34 cellular contexts compared by ENCODE assay signal in genomic region chr20:54170963-54171362, GRCh38. TPM values are rescaled to one million over a fixed set of nuclear protein-coding genes. Genes with fewer than 3 reads are reported as not detected.
"Had no signal": no experiment of that assay in that cellular context is flagged by ENCODE, and none has a peak within 500 bp of the region (broad histone marks: within the 10 kb centered on the region; RNA-seq: fewer than 3 reads in every experiment).

No MANE protein-coding gene starts in this region.

- H3K27ac Mint-ChIP-seq: activated CD4-positive, alpha-beta memory T cell treated with anti-CD3 and anti-CD28 coated beads, Interleukin-2, amount 10 ng/mL, durations not matched to agents 7 days and 5 days; activated CD4-positive, alpha-beta T cell treated with anti-CD3 and anti-CD28 coated beads, Interleukin-2, amount 10 ng/mL, durations not matched to agents 7 days and 5 days; activated naive CD4-positive, alpha-beta T cell treated with anti-CD3 and anti-CD28 coated beads, Interleukin-2, amount 10 ng/mL, durations not matched to agents 7 days and 5 days; activated naive CD4-positive, alpha-beta T cell treated with anti-CD3 and anti-CD28 coated beads, Interleukin-2, amount 50 U/mL, for 72 hours; activated naive CD8-positive, alpha-beta T cell treated with anti-CD3 and anti-CD28 coated beads, Interleukin-2, amount 10 ng/mL, durations not matched to agents 7 days and 5 days; activated T-helper 2 cell treated with anti-CD3 and anti-CD28 coated beads, Interferon-gamma antibody, Interleukin-2, Interleukin-4, amounts not matched to agents 10 μg/mL and 5 μg/mL and 100 μg/mL, durations not matched to agents 14 hours and 24 hours and 36 hours; brain; dendritic cell treated with granulocyte-macrophage colony-stimulating factor and Interleukin-4, amounts not matched to agents 40 ng/mL and 50 ng/mL, for 4 days; endodermal cell; WTC11 had no signal

- FAIRE-seq: bronchial epithelial cell, TTC549 had no signal

- H3K36me3 ChIP-seq: ascending aorta, esophagus muscularis mucosa, gastrocnemius medialis, heart left ventricle had no signal

- H3K4me3 Mint-ChIP-seq: activated CD4-positive, alpha-beta memory T cell treated with anti-CD3 and anti-CD28 coated beads, Interleukin-2, amount 10 ng/mL, durations not matched to agents 7 days and 5 days; activated CD4-positive, alpha-beta T cell treated with anti-CD3 and anti-CD28 coated beads, Interleukin-2, amount 10 ng/mL, durations not matched to agents 7 days and 5 days; activated naive CD4-positive, alpha-beta T cell treated with anti-CD3 and anti-CD28 coated beads, Interleukin-2, amount 10 ng/mL, durations not matched to agents 7 days and 5 days; activated naive CD8-positive, alpha-beta T cell treated with anti-CD3 and anti-CD28 coated beads, Interleukin-2, amount 10 ng/mL, durations not matched to agents 7 days and 5 days; activated T-cell treated with anti-CD3 and anti-CD28 coated beads, Interleukin-2, amount 50 U/mL, for 4 hours; central memory CD8-positive, alpha-beta T cell; dendritic cell treated with granulocyte-macrophage colony-stimulating factor and Interleukin-4, amounts not matched to agents 40 ng/mL and 50 ng/mL, for 4 days; endodermal cell; WTC11 had no signal

- H3K36me3 Mint-ChIP-seq: activated naive CD4-positive, alpha-beta T cell treated with anti-CD3 and anti-CD28 coated beads, Interleukin-2, amount 10 ng/mL, durations not matched to agents 7 days and 5 days; activated naive CD8-positive, alpha-beta T cell treated with anti-CD3 and anti-CD28 coated beads, Interleukin-2, amount 10 ng/mL, durations not matched to agents 7 days and 5 days; brain; WTC11 had no signal

- H3K27ac ChIP-seq: ascending aorta, coronary artery, dorsolateral prefrontal cortex, esophagus muscularis mucosa, foreskin keratinocyte, gastrocnemius medialis, heart left ventricle, VCaP had no signal

- H3K27me3 ChIP-seq: ascending aorta had no signal

- H3K9me3 ChIP-seq: ascending aorta, esophagus muscularis mucosa, gastrocnemius medialis, heart left ventricle had no signal

- H3K4me3 ChIP-seq: ascending aorta, coronary artery, dorsolateral prefrontal cortex, esophagus muscularis mucosa, gastrocnemius medialis, heart left ventricle had no signal

- DNase-seq: activated CD4-positive, alpha-beta memory T cell treated with anti-CD3 and anti-CD28 coated beads, Interleukin-2, amount 10 ng/mL, durations not matched to agents 7 days and 5 days; activated CD4-positive, alpha-beta T cell treated with anti-CD3 and anti-CD28 coated beads for 1 hour; activated CD4-positive, alpha-beta T cell treated with anti-CD3 and anti-CD28 coated beads for 4 hours; activated CD4-positive, alpha-beta T cell treated with anti-CD3 and anti-CD28 coated beads, Interleukin-2, amount 10 ng/mL, durations not matched to agents 7 days and 5 days; activated CD4-positive, alpha-beta T cell treated with anti-CD3 and anti-CD28 coated beads, Interleukin-2, amount 50 U/mL, for 4 hours; activated CD8-positive, alpha-beta memory T cell treated with anti-CD3 and anti-CD28 coated beads, Interleukin-2, amount 50 U/mL, for 48 hours; activated effector memory CD4-positive, alpha-beta T cell treated with anti-CD3 and anti-CD28 coated beads, Interleukin-2, amount 50 U/mL, for 16 hours; activated naive CD4-positive, alpha-beta T cell treated with anti-CD3 and anti-CD28 coated beads, Interleukin-2, amount 10 ng/mL, durations not matched to agents 7 days and 5 days; activated naive CD8-positive, alpha-beta T cell treated with anti-CD3 and anti-CD28 coated beads, Interleukin-2, amount 10 ng/mL, durations not matched to agents 7 days and 5 days; activated T-cell treated with anti-CD3 and anti-CD28 coated beads for 4 hours; activated T-cell treated with anti-CD3 and anti-CD28 coated beads, Interleukin-2, amount 50 U/mL, for 4 hours; dorsolateral prefrontal cortex; effector memory CD4-positive, alpha-beta T cell; endodermal cell; erythroblast; foreskin keratinocyte; gastrocnemius medialis; glutamatergic neuron; heart left ventricle; T-helper 2 cell had no signal

- ATAC-seq: activated naive CD4-positive, alpha-beta T cell treated with anti-CD3 and anti-CD28 coated beads, Interleukin-2, amount 50 U/mL, for 72 hours; activated T-cell treated with anti-CD3 and anti-CD28 coated beads, Interleukin-2, amount 50 U/mL, for 4 hours; foreskin keratinocyte; gastrocnemius medialis; heart left ventricle; WTC11 had no signal

- H3K9me3 Mint-ChIP-seq: activated CD4-positive, alpha-beta memory T cell treated with anti-CD3 and anti-CD28 coated beads, Interleukin-2, amount 10 ng/mL, durations not matched to agents 7 days and 5 days; activated CD4-positive, alpha-beta T cell treated with anti-CD3 and anti-CD28 coated beads, Interleukin-2, amount 10 ng/mL, durations not matched to agents 7 days and 5 days; activated naive CD4-positive, alpha-beta T cell treated with anti-CD3 and anti-CD28 coated beads, Interleukin-2, amount 10 ng/mL, durations not matched to agents 7 days and 5 days; activated naive CD4-positive, alpha-beta T cell treated with anti-CD3 and anti-CD28 coated beads, Interleukin-2, amount 50 U/mL, for 72 hours; activated naive CD8-positive, alpha-beta T cell treated with anti-CD3 and anti-CD28 coated beads, Interleukin-2, amount 10 ng/mL, durations not matched to agents 7 days and 5 days; activated T-cell treated with anti-CD3 and anti-CD28 coated beads, Interleukin-2, amount 50 U/mL, for 4 hours; activated T-helper 2 cell treated with anti-CD3 and anti-CD28 coated beads, Interferon-gamma antibody, Interleukin-2, Interleukin-4, amounts not matched to agents 10 μg/mL and 5 μg/mL and 100 μg/mL, durations not matched to agents 14 hours and 24 hours and 36 hours; brain; central memory CD8-positive, alpha-beta T cell; dendritic cell treated with granulocyte-macrophage colony-stimulating factor and Interleukin-4, amounts not matched to agents 40 ng/mL and 50 ng/mL, for 4 days; endodermal cell; WTC11 had no signal

RNA-seq across cellular contexts. Expression of gene CYP24A1, which starts 2.8 kb away (rescaled TPM):
- total RNA-seq: activated CD4-positive, alpha-beta memory T cell treated with anti-CD3 and anti-CD28 coated beads, Interleukin-2, amount 10 ng/mL, durations not matched to agents 7 days and 5 days; activated CD4-positive, alpha-beta T cell treated with anti-CD3 and anti-CD28 coated beads, Interleukin-2, amount 10 ng/mL, durations not matched to agents 7 days and 5 days; activated naive CD4-positive, alpha-beta T cell treated with anti-CD3 and anti-CD28 coated beads, Interleukin-2, amount 50 U/mL, for 72 hours; activated T-cell treated with anti-CD3 and anti-CD28 coated beads, Interleukin-2, amount 50 U/mL, for 4 hours; activated T-helper 2 cell treated with anti-CD3 and anti-CD28 coated beads, Interferon-gamma antibody, Interleukin-2, Interleukin-4, amounts not matched to agents 10 μg/mL and 5 μg/mL and 100 μg/mL, durations not matched to agents 14 hours and 24 hours and 36 hours; ascending aorta; cardiac septum; esophagus muscularis mucosa; heart left ventricle; T-helper 1 cell treated with Interleukin-12 subunit alpha and Interleukin-12 subunit beta and Interleukin-4 antibody, amounts not matched to agents 30 ng/mL and 1 ng/mL, for 36 hours; WTC11 had no signal
- polyA plus RNA-seq: heart left ventricle had no signal
